ENCODE assay signal across 32 cellular contexts in the genomic region with DNA sequence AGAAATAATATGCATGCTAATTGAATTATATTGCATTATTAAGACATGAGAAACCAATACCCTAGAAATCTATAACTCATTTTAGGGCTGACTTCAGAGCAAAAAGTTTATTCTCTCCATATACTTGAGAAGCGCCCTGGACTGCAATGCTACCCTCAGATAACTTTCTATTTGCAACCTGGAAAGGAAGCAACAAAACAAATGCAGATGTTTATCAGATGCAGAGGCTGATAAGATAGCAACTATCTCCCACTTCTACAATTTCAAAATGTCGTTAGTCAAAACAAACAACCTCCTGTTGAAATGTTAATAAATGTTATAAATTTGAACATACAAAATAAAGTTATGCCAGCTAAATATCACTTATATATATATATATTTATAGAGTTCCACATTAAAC.
"Had no signal": no experiment of that assay in that cellular context is flagged by ENCODE, and none has a peak within 500 bp of the region (broad histone marks: within the 10 kb centered on the region; RNA-seq: fewer than 3 reads in every experiment).

No MANE protein-coding gene starts in this region.

- DNase-seq: Karpas-422, Kasumi-1, MG63, MM.1S, MV-4-11, NCI-H1048, NCI-H1092, NCI-H1092 treated with DMSO at 0.1 percent for 48 hours, NCI-H1105, NCI-H1105 treated with DMSO at 0.1 percent for 48 hours, NCI-H1417, NCI-H1417 treated with DMSO at 0.1 percent for 48 hours, NCI-H1436, NCI-H1436 treated with DMSO at 0.1 percent for 48 hours, NCI-H146, NCI-H1694, NCI-H1694 treated with DMSO at 0.1 percent for 48 hours, NCI-H187, NCI-H187 treated with DMSO at 0.1 percent for 48 hours, NCI-H1930, NCI-H2029, NCI-H2029 treated with DMSO at 0.1 percent for 48 hours, NCI-H2107, NCI-H2171, NCI-H2171 treated with DMSO at 0.1 percent for 48 hours, NCI-H2227 treated with DMSO at 0.1 percent for 48 hours, NCI-H226, NCI-H345, NCI-H446, NCI-H446 treated with DMSO at 0.1 percent for 48 hours, NCI-H510A, NCI-H510A treated with DMSO at 0.1 percent for 48 hours had no signal

- H3K9me3 ChIP-seq: MG63 had no signal

- H3K4me3 ChIP-seq: MG63 had no signal

- H3K27me3 ChIP-seq: MG63 had no signal

- H3K36me3 ChIP-seq: MG63 had no signal
